In genomic region chr6:48027704-48028435, GRCh38 we compare ENCODE assay signal across 15 cellular contexts.
DNase-seq lines count a peak whose midpoint lies in the region; ATAC-seq and TF ChIP-seq lines count a peak whose summit lies in the region.
"Had no signal": no experiment of that assay in that cellular context is flagged by ENCODE, and none has a peak within 500 bp of the region (broad histone marks: within the 10 kb centered on the region; RNA-seq: fewer than 3 reads in every experiment).

No MANE protein-coding gene starts in this region.

- ATAC-seq in GM18858 (IDR thresholded peaks at IDR 0.05; ENCODE audit: unreplicated experiment) (peak; percentile 80), GM21367 (IDR thresholded peaks at IDR 0.05; ENCODE audit: unreplicated experiment) (peak; percentile 79), HG03175 (IDR thresholded peaks at IDR 0.05; ENCODE audit: unreplicated experiment) (peak; percentile 59), HG03135 (IDR thresholded peaks at IDR 0.05; ENCODE audit: unreplicated experiment) (no peak)
- peak; percentile 59 for ATAC-seq in activated T-helper 17 cell treated with anti-CD3 and anti-CD28 coated beads, Interleukin-2, amount 50 U/mL, for 72 hours (replicated peaks)
- ATAC-seq: CD8-positive, alpha-beta T cell; Right ventricle myocardium inferior had no signal

- no peak for TF ChIP-seq CTCF in progenitor cell of endocrine pancreas (IDR thresholded peaks at IDR 0.05; ENCODE audit: unreplicated experiment)

- no peaks in the 10 kb centered on the region for H3K9me3 Mint-ChIP-seq in activated T-helper 17 cell treated with anti-CD3 and anti-CD28 coated beads, Interleukin-2, amount 50 U/mL, for 72 hours
- no peaks in the 10 kb centered on the region for H3K9me3 Mint-ChIP-seq in progenitor cell of endocrine pancreas (ENCODE audit: low read depth)
- H3K9me3 Mint-ChIP-seq: CD8-positive, alpha-beta T cell had no signal

- H3K4me3 Mint-ChIP-seq in activated T-helper 17 cell treated with anti-CD3 and anti-CD28 coated beads, Interleukin-2, amount 50 U/mL, for 72 hours = no peak overlapping the region
- H3K4me3 Mint-ChIP-seq in progenitor cell of endocrine pancreas (ENCODE audit: low read depth) = no peak overlapping the region
- H3K4me3 Mint-ChIP-seq: CD8-positive, alpha-beta T cell had no signal

- no peaks in the 10 kb centered on the region for H3K4me1 Mint-ChIP-seq in activated T-helper 17 cell treated with anti-CD3 and anti-CD28 coated beads, Interleukin-2, amount 50 U/mL, for 72 hours
- no peaks in the 10 kb centered on the region for H3K4me1 Mint-ChIP-seq in progenitor cell of endocrine pancreas (ENCODE audit: low read depth)

- no peak overlapping the region for H3K27ac Mint-ChIP-seq in activated T-helper 17 cell treated with anti-CD3 and anti-CD28 coated beads, Interleukin-2, amount 50 U/mL, for 72 hours
- no peak overlapping the region for H3K27ac Mint-ChIP-seq in progenitor cell of endocrine pancreas
- H3K27ac Mint-ChIP-seq: CD8-positive, alpha-beta T cell had no signal

- no peaks in the 10 kb centered on the region for H3K27me3 Mint-ChIP-seq in activated T-helper 17 cell treated with anti-CD3 and anti-CD28 coated beads, Interleukin-2, amount 50 U/mL, for 72 hours
- no peaks in the 10 kb centered on the region for H3K27me3 Mint-ChIP-seq in progenitor cell of endocrine pancreas

- H3K36me3 Mint-ChIP-seq in activated T-helper 17 cell treated with anti-CD3 and anti-CD28 coated beads, Interleukin-2, amount 50 U/mL, for 72 hours (ENCODE audit: low read depth) = no peaks in the 10 kb centered on the region
- H3K36me3 Mint-ChIP-seq in progenitor cell of endocrine pancreas (ENCODE audit: insufficient read depth) = no peaks in the 10 kb centered on the region
- H3K36me3 Mint-ChIP-seq: CD8-positive, alpha-beta T cell had no signal

- DNase-seq in nucleus accumbens (lab: John Stamatoyannopoulos, UW) (no peak), progenitor cell of endocrine pancreas (ENCODE audit: low spot score, unreplicated experiment) (no peak)
- DNase-seq: activated gamma-delta T cell; CD8-positive, alpha-beta T cell; GDM1; HCEC 1CT; mesendoderm; NCI-H2029; NCI-H748 treated with DMSO at 0.1 percent for 48 hours had no signal
